In the genomic region with DNA sequence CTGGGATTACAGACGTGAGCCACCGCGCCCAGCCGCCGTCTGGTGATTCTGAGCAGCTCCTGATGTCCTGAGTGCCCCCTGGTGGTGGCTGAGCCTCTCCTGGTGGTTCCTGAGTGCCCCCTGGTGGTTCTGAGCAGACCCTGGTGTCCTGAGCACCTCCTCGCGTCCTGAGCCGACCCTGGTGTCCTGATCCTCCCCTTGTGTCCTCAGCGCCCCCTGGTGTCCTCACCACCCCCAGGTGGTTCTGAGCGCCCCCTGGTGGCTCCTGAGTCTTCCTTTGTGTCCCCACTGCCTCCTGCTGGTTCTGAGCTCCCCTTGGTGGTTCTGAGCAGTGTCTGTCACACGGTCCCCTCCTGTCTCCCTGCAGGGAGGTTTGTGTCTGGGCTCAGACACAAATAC, we compare ENCODE assay signal across 8 cellular contexts.
DNase-seq lines count a peak whose midpoint lies in the region; ATAC-seq and TF ChIP-seq lines count a peak whose summit lies in the region.

No MANE protein-coding gene starts in this region.

- H3K36me3 ChIP-seq in Caco-2 (ENCODE audit: control insufficient read depth, insufficient read depth, low read length), result no peaks in the 10 kb centered on the region

- TF ChIP-seq CTCF in Caco-2 (IDR thresholded peaks at IDR 0.05; ENCODE audit: insufficient read depth in 1 of 2, low read depth in 1 of 2, low read length in 1 of 2, severe bottlenecking in 1 of 2, unreplicated experiment in 1 of 2) (peak; percentile 64 to 70), retinal pigment epithelial cell (conservative IDR thresholded peaks at IDR 0.05; ENCODE audit: low read depth, low read length) (peak; percentile 33)

- no peaks in the 10 kb centered on the region for H3K9me3 Mint-ChIP-seq in Caco-2 (ENCODE audit: unreplicated experiment)

- no peak overlapping the region for H3K27ac Mint-ChIP-seq in Caco-2 (ENCODE audit: unreplicated experiment)

- DNase-seq in Caco-2 (peak in 1 of 2 experiments; percentile 56), NCI-H1930 (lab: John Stamatoyannopoulos, UW) (peak; percentile 3 to 58), retinal pigment epithelial cell (ENCODE audit: low read depth) (no peak), medulla oblongata (ENCODE audit: extremely low spot score) (no peak), NOMO-1 treated with DMSO at 0.1 percent for 48 hours (lab: John Stamatoyannopoulos, UW; ENCODE audit: unreplicated experiment) (no peak), NCI-H226 (no peak)
- peak; percentile 25 for DNase-seq in activated T-helper 9 cell treated with anti-CD3 and anti-CD28 coated beads, Interleukin-2, amount 50 U/mL, for 16 hours (ENCODE audit: low read depth)

- peak; percentile 74 for ATAC-seq in GM21723 (IDR thresholded peaks at IDR 0.05; ENCODE audit: unreplicated experiment)

- H3K27me3 Mint-ChIP-seq in Caco-2 (ENCODE audit: insufficient read depth, unreplicated experiment), result no peaks in the 10 kb centered on the region

- H3K4me3 ChIP-seq in Caco-2 (ENCODE audit: low read depth, low read length), result no peak overlapping the region
- H3K4me3 ChIP-seq in retinal pigment epithelial cell (ENCODE audit: low read length), result no peak overlapping the region

- no peak overlapping the region for H3K4me3 Mint-ChIP-seq in Caco-2 (ENCODE audit: unreplicated experiment)

- POLR2A ChIA-PET in Caco-2 (lab: Charles Lee), result no interaction called here

- no TSS peak for BruUV-seq in Caco-2 (replicated peaks; lab: Mats Ljungman, UMichigan)

- no peaks in the 10 kb centered on the region for H3K9me3 ChIP-seq in Caco-2

- peaks cover 6% of the 10 kb centered on the region for H3K4me1 ChIP-seq in Caco-2

- intact Hi-C loops in Caco-2 (cut with micrococcal nuclease; ENCODE audit: unreplicated experiment), result no loop called here

- CTCF ChIA-PET in Caco-2 (lab: Charles Lee), result interaction anchor here (0.8 to 1.9 kb wide), 9 partner anchors 9 to 42 kb away, joined by 3 to 32 read pairs (median 9); no protein-coding TSS in a partner anchor

- peaks cover 5% of the 10 kb centered on the region for H3K36me3 Mint-ChIP-seq in Caco-2 (ENCODE audit: insufficient read depth, unreplicated experiment)

- peaks cover 6% of the 10 kb centered on the region for H3K4me1 Mint-ChIP-seq in Caco-2 (ENCODE audit: low read depth, unreplicated experiment)

- H3K27me3 ChIP-seq in Caco-2 (replicated peaks; ENCODE audit: control insufficient read depth, insufficient read depth, low read length), result no peaks in the 10 kb centered on the region

Comparison
In these comparisons a context has a peak if more than half of its experiments do, and no peak if none do; other contexts are left out.
1. DNase-seq: peak in NCI-H1930 (2 of 2) and activated T-helper 9 cell treated with anti-CD3 and anti-CD28 coated beads, Interleukin-2, amount 50 U/mL, for 16 hours (single experiment); none in retinal pigment epithelial cell (single experiment), medulla oblongata (single experiment), NOMO-1 treated with DMSO at 0.1 percent for 48 hours (single experiment) and NCI-H226 (single experiment).